ENCODE assay signal across 13 cellular contexts in the genomic region with DNA sequence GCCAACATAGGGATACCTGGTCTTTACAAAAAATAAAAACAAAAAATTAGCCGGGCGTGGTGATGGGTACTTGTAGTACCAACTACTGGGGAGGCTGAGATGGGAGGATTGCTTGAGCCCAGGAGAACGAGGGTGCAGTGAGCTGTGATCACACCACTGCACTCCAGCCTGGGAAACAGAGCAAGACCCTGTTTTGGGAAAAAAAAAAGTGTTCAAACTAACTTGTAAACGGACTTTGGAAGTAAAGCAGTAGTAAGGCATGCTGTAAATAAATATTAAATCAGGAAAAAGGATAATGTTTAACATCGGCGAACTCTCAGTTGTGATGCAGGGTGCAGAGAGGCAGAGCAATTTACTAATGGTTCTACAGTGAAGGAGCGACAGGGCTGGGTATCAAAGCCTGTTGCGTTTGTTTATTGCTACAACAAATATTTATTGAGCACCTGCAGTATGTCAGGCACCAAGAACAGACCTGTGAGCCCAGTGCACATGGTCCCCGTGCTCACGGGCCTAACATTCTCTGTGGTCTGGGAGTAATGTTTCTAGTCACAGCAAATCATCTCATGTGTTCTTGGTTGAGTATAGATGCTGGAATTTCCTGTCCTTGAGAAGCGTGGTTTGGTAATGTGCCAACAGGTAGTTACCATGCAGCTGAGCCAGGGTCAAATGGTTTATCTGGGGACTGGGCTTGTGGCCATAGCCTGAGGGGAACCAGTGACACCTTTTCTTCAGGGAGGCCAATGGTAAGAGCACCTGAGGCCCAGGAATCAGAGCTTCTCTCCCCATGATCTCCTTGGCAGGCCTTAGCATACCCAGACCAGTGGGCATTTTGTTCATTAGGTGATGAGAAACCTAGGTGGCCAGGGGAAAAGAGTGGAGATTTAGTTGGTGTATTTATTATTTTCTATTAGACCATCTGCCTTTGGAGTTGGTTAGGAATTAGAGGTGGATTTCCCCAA. TPM values are rescaled to one million over a fixed set of nuclear protein-coding genes. Genes with fewer than 3 reads are reported as not detected.
DNase-seq lines count a peak whose midpoint lies in the region; ATAC-seq and TF ChIP-seq lines count a peak whose summit lies in the region.
"Had no signal": no experiment of that assay in that cellular context is flagged by ENCODE, and none has a peak within 500 bp of the region (broad histone marks: within the 10 kb centered on the region; RNA-seq: fewer than 3 reads in every experiment).

No MANE protein-coding gene starts in this region.

- no peak for TF ChIP-seq POLR2A in erythroblast (IDR thresholded peaks at IDR 0.05; ENCODE audit: low read length)

- peak; percentile 68 for ATAC-seq in GM21381 (IDR thresholded peaks at IDR 0.05; ENCODE audit: unreplicated experiment)

- H3K79me2 ChIP-seq in KMS-11 (ENCODE audit: insufficient read depth, low read depth) = no peaks in the 10 kb centered on the region
- H3K79me2 ChIP-seq: parathyroid adenoma had no signal

- H3K4me1 ChIP-seq in KMS-11 (ENCODE audit: low read depth, poor library complexity, severe bottlenecking) = peaks cover 75% of the 10 kb centered on the region
- H3K4me1 ChIP-seq: parathyroid adenoma had no signal

- peak overlapping the region; percentile 9; the same call in 1 of the 2 replicates for H2AFZ ChIP-seq in KMS-11 (ENCODE audit: low read depth)
- H2AFZ ChIP-seq: parathyroid adenoma had no signal

- TF ChIP-seq CTCF in KMS-11 (conservative IDR thresholded peaks at IDR 0.05; ENCODE audit: low read depth, low read length) = no peak
- no peak for TF ChIP-seq CTCF in epithelial cell of proximal tubule (conservative IDR thresholded peaks at IDR 0.05; ENCODE audit: low read depth, low read length)

- H3K4me3 ChIP-seq in KMS-11 (IDR thresholded peaks at IDR 0.05; ENCODE audit: insufficient read depth, low read depth, low read length) (no peak overlapping the region), epithelial cell of proximal tubule (ENCODE audit: low read depth, low read length) (no peak overlapping the region)
- H3K4me3 ChIP-seq: dorsolateral prefrontal cortex had no signal

- DNase-seq in DMS53 treated with DMSO at 0.1 percent for 48 hours (lab: John Stamatoyannopoulos, UW; ENCODE audit: unreplicated experiment) = peak; percentile 42
- peak; percentile 33 for DNase-seq in epithelial cell of proximal tubule (ENCODE audit: low read depth)
- DNase-seq in NCI-H1436 treated with DMSO at 0.1 percent for 48 hours (lab: John Stamatoyannopoulos, UW) = no peak
- no peak for DNase-seq in erythroblast (lab: John Stamatoyannopoulos, UW)
- no peak for DNase-seq in cerebellum (ENCODE audit: low spot score)
- DNase-seq in activated CD4-positive, alpha-beta T cell treated with anti-CD3 and anti-CD28 coated beads, Interleukin-2, amount 50 U/mL, for 1 hour = no peak
- DNase-seq: activated T-cell treated with anti-CD3 and anti-CD28 coated beads for 4 hours, BE2C, dorsolateral prefrontal cortex, NCI-H2081 treated with DMSO at 0.1 percent for 48 hours had no signal

- peak overlapping the region; percentile 59 for H3K4me2 ChIP-seq in KMS-11

- H3K27me3 ChIP-seq in KMS-11 (ENCODE audit: insufficient read depth, low read depth) = no peaks in the 10 kb centered on the region
- H3K27me3 ChIP-seq: BE2C, dorsolateral prefrontal cortex had no signal

- no peaks in the 10 kb centered on the region for H3K36me3 ChIP-seq in KMS-11 (ENCODE audit: insufficient read depth)
- H3K36me3 ChIP-seq: BE2C had no signal

- peak overlapping the region; percentile 32; the same call in 1 of the 2 replicates for H3K9ac ChIP-seq in KMS-11
- H3K9ac ChIP-seq: parathyroid adenoma had no signal

- no peaks in the 10 kb centered on the region for H4K20me1 ChIP-seq in KMS-11 (ENCODE audit: insufficient read depth)

- H3K27ac ChIP-seq in KMS-11 = peak overlapping the region; percentile 88
- H3K27ac ChIP-seq: parathyroid adenoma had no signal

RNA-seq across cellular contexts. Expression of a gene that starts 27.9 kb away (rescaled TPM):
- 0.07 and 0.12 TPM in 2 replicates for total RNA-seq in epithelial cell of proximal tubule
- total RNA-seq in cerebellum = 34.0 TPM

RNA-seq across cellular contexts. Expression of a gene that starts 40.0 kb away (rescaled TPM):
- 11.0 and 16.0 TPM in 2 replicates for total RNA-seq in epithelial cell of proximal tubule
- total RNA-seq in cerebellum = 11.2 TPM

Comparison
In these comparisons a context has a peak if more than half of its experiments do, and no peak if none do; other contexts are left out.
1. DNase-seq: peak in DMS53 treated with DMSO at 0.1 percent for 48 hours (single experiment) and epithelial cell of proximal tubule (single experiment); none in NCI-H1436 treated with DMSO at 0.1 percent for 48 hours (single experiment), erythroblast (0 of 2), cerebellum (single experiment) and activated CD4-positive, alpha-beta T cell treated with anti-CD3 and anti-CD28 coated beads, Interleukin-2, amount 50 U/mL, for 1 hour (single experiment).
2. RNA of a gene that starts 27.9 kb away (total RNA-seq): 34.0 TPM in cerebellum (single experiment); 0.07 to 0.12 TPM in epithelial cell of proximal tubule; every median in the first group is over 10 times any median in the second.